In the genomic region with DNA sequence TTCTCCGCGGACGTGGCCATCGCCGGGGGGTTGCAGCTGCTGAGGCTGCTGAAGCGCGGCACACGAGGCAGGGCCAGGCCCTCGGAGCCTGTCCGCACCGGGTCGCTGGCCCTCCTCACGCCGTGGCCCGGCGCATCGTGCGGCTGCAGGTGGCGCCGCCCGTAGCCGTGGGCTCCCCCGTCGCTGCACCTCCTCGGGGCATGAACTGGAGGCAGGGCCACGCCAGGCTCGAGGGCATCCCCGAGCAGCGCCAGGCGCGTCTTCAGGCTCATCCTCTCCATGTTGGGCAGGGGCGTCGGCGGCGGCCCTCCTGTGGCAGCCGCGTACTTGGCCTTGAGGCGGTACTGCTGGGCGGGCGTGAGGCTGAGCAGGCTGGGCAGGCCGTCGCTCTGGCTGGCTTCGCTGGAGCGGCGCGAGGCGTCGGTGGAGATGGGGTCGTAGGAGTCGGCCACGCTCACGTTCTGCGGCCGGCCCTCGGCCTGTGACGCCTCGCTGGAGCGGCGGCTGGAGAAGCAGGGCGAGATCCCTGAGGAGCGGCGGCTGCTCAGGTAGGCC, we compare ENCODE assay signal across 21 cellular contexts.
"Had no signal": no experiment of that assay in that cellular context is flagged by ENCODE, and none has a peak within 500 bp of the region (broad histone marks: within the 10 kb centered on the region; RNA-seq: fewer than 3 reads in every experiment).

No MANE protein-coding gene starts in this region.

- ATAC-seq: naive thymus-derived CD4-positive, alpha-beta T cell; natural killer cell; pancreas; psoas muscle; stimulated activated effector memory CD8-positive, alpha-beta T cell treated with anti-CD3 and anti-CD28 coated beads, Interleukin-12 subunit alpha, Interleukin-12 subunit beta, amount 100 ng/mL, for 72 hours; stimulated activated naive B cell treated with anti-CD40 and anti-IgM and Interleukin-4, amounts not matched to agents 10 μg/mL and 1 μg/mL and 100 μg/mL, for 72 hours had no signal

- H3K36me3 ChIP-seq: neutrophil, pancreas, right lobe of liver, transverse colon had no signal

- H3K9me3 ChIP-seq: neutrophil, pancreas, psoas muscle, right lobe of liver, sigmoid colon, stomach, tibial artery, transverse colon, vagina had no signal

- H3K27me3 ChIP-seq: neural progenitor cell, neutrophil, right lobe of liver, sigmoid colon, stomach, tibial artery, transverse colon, vagina had no signal

- H2AFZ ChIP-seq: neural progenitor cell had no signal

- H3K4me3 ChIP-seq: neural progenitor cell, pancreas, psoas muscle, right lobe of liver, sigmoid colon, stomach, tibial artery, transverse colon, vagina had no signal

- H3K9ac ChIP-seq: neural progenitor cell had no signal

- DNase-seq: naive thymus-derived CD4-positive, alpha-beta T cell; natural killer cell; nucleus accumbens; pancreas; psoas muscle; right lobe of liver; sigmoid colon; small intestine; stimulated activated CD4-positive, alpha-beta T cell treated with anti-CD3 and anti-CD28 coated beads, Interleukin-15, amount 100 ng/mL, for 24 hours; stimulated activated CD4-positive, alpha-beta T cell treated with anti-CD3 and anti-CD28 coated beads, Interleukin-2, amount 100 ng/mL, for 24 hours; stimulated activated CD4-positive, alpha-beta T cell treated with anti-CD3 and anti-CD28 coated beads, Interleukin-2, amount 100 ng/mL, for 48 hours; stimulated activated CD4-positive, alpha-beta T cell treated with anti-CD3 and anti-CD28 coated beads, Interleukin-4, amount 100 ng/mL, for 24 hours; stimulated activated naive B cell treated with anti-CD40 and anti-IgM and Interleukin-4, amounts not matched to agents 10 μg/mL and 1 μg/mL and 100 μg/mL, for 72 hours; stimulated activated naive CD4-positive, alpha-beta T cell treated with Interleukin-2 at 50 U/mL for 16 hours; stomach; tibial artery; transverse colon had no signal

- H3K27ac ChIP-seq: neural progenitor cell, neutrophil, pancreas, psoas muscle, right lobe of liver, sigmoid colon, stomach, tibial artery, transverse colon, vagina had no signal

- H3K4me2 ChIP-seq: neural progenitor cell had no signal

- H3K4me1 ChIP-seq: pancreas, psoas muscle, right lobe of liver, stomach, transverse colon, vagina had no signal
